ENCODE assay signal across 8 cellular contexts in the genomic region with DNA sequence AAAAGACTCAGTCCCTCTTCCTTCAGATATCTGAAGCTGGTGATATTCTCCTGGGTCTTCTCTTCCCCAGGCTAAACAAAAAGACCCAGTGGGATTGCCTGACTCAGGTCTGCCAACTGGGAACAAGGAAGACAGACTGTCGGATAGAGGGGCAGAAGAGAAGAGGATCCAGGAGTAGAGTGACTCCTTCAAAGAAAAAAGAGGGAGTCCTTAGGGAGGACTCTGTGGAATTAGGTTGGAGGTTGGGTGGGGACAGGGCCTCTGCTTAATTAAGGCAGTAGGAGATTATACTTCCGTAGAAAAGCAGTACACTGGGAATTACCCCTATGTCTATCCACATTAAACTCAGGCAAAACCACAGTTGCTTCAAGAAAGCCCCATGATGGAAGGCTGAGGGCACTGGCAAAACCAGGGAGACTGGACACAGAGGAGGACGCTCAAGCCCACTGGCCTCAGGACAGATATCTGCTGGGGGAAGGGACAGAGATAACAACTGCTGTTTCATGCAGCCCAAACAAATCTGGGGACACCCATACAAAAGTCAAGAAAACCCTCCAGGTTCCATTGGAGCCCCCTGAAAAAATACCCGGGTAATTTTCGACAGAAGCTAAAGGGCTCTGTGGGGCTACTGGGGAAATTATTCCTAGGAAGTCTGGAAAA. TPM values are rescaled to one million over a fixed set of nuclear protein-coding genes. Genes with fewer than 3 reads are reported as not detected.
DNase-seq lines count a peak whose midpoint lies in the region; ATAC-seq and TF ChIP-seq lines count a peak whose summit lies in the region.

No MANE protein-coding gene starts in this region.

- no peaks in the 10 kb centered on the region for H4K20me1 ChIP-seq in Karpas-422 (ENCODE audit: insufficient read depth, low read depth, low read length)

- CTCF ChIA-PET in HEK293T (lab: Yijun Ruan, JAX) = no interaction called here

- peak overlapping the region; percentile 42 for H3K4me3 Mint-ChIP-seq in endothelial cell (ENCODE audit: unreplicated experiment)

- no peaks in the 10 kb centered on the region for H3K27me3 ChIP-seq in Karpas-422 (ENCODE audit: low read length)
- no peaks in the 10 kb centered on the region for H3K27me3 ChIP-seq in skeletal muscle tissue (ENCODE audit: control insufficient read depth in 3 of 3, insufficient read depth in 3 of 3, low read length in 3 of 3)

- ATAC-seq in GM21360 (IDR thresholded peaks at IDR 0.05; ENCODE audit: unreplicated experiment) (peak; percentile 4), GM19467 (IDR thresholded peaks at IDR 0.05; ENCODE audit: unreplicated experiment) (no peak)

- H3K9ac ChIP-seq in Karpas-422 (ENCODE audit: low read length) (peak overlapping the region; percentile 20), skeletal muscle tissue (ENCODE audit: low read depth in 1 of 3, low read length in 3 of 3) (peak overlapping the region in 2 of 3 donors; percentile 25 to 32)

- peaks cover 11% of the 10 kb centered on the region for H3K27me3 Mint-ChIP-seq in endothelial cell (ENCODE audit: unreplicated experiment)

- H3K9me3 ChIP-seq in Karpas-422 (ENCODE audit: low read length) (no peaks in the 10 kb centered on the region), skeletal muscle tissue (ENCODE audit: control insufficient read depth in 3 of 3, low read length in 3 of 3) (no peaks in the 10 kb centered on the region)

- DNase-seq in Karpas-422 = no peak
- DNase-seq in endothelial cell (ENCODE audit: low spot score) = no peak
- DNase-seq in GM20000 (ENCODE audit: low spot score) = no peak
- DNase-seq in HEK293T (ENCODE audit: extremely low spot score) = no peak
- no peak for DNase-seq in effector CD8-positive, alpha-beta T cell (lab: John Stamatoyannopoulos, UW)

- H3K9me2 ChIP-seq in Karpas-422 (replicated peaks; ENCODE audit: insufficient read depth, low read length) = no peaks in the 10 kb centered on the region

- H3K4me2 ChIP-seq in Karpas-422 (ENCODE audit: low read depth, low read length, poor library complexity, severe bottlenecking) = peak overlapping the region; percentile 45

- H3K4me3 ChIP-seq in Karpas-422 (ENCODE audit: low read length) (peak overlapping the region; percentile 22; the same call in 1 of the 2 replicates), skeletal muscle tissue (ENCODE audit: low read length in 3 of 3) (peak overlapping the region in 2 of 3 donors; percentile 20 to 22)

- H3K4me1 ChIP-seq in Karpas-422 (ENCODE audit: low read length) (peaks cover 65% of the 10 kb centered on the region), skeletal muscle tissue (ENCODE audit: control insufficient read depth in 3 of 3, insufficient read depth in 3 of 3, low read length in 3 of 3) (peaks cover 74 to 79% (median 75%) of the 10 kb centered on the region in 3 donors)

- POLR2A ChIA-PET in HEK293T (lab: Yijun Ruan, JAX) = interaction anchor here (1.0 kb wide), 1 partner anchor 55 kb away, joined by 3 read pairs; no protein-coding TSS in a partner anchor

- H3K9me3 Mint-ChIP-seq in endothelial cell (ENCODE audit: unreplicated experiment) = no peaks in the 10 kb centered on the region

- TF ChIP-seq CTCF in endothelial cell (IDR thresholded peaks at IDR 0.05; ENCODE audit: unreplicated experiment) (no peak), GM20000 (IDR thresholded peaks at IDR 0.05; ENCODE audit: extremely low read depth, missing control alignments) (no peak)

- H3K4me1 Mint-ChIP-seq in endothelial cell (ENCODE audit: unreplicated experiment) = peaks cover 75% of the 10 kb centered on the region

- H2AFZ ChIP-seq in Karpas-422 (ENCODE audit: low read length) = no peak overlapping the region

- H3K36me3 ChIP-seq in Karpas-422 (ENCODE audit: insufficient read depth, low read length) (peaks cover 28% of the 10 kb centered on the region), skeletal muscle tissue (ENCODE audit: control insufficient read depth in 3 of 3, insufficient read depth in 3 of 3, low read length in 3 of 3) (peaks cover 6 to 17% (median 11%) of the 10 kb centered on the region in 3 donors)

- peaks cover 21% of the 10 kb centered on the region for H3K36me3 Mint-ChIP-seq in endothelial cell (ENCODE audit: low read depth, unreplicated experiment)

- H3K27ac ChIP-seq in Karpas-422 (ENCODE audit: low read length) (peak overlapping the region; percentile 25), skeletal muscle tissue (ENCODE audit: low read depth, low read length) (peak overlapping the region; percentile 63)

- no peak overlapping the region for H3K27ac Mint-ChIP-seq in endothelial cell (ENCODE audit: unreplicated experiment)

- H3K79me2 ChIP-seq in Karpas-422 (ENCODE audit: low read length) = peaks cover 98% of the 10 kb centered on the region

TF ChIP-seq in HEK293T, 16 proteins besides CTCF, POLR2A, EP300 and RAD21:
- no peak for TF ChIP-seq SP1 (IDR thresholded peaks at IDR 0.05)
- TF ChIP-seq FOXM1 (IDR thresholded peaks at IDR 0.05; ENCODE audit: borderline replicate concordance) = no peak
- TF ChIP-seq, protein P1, sequence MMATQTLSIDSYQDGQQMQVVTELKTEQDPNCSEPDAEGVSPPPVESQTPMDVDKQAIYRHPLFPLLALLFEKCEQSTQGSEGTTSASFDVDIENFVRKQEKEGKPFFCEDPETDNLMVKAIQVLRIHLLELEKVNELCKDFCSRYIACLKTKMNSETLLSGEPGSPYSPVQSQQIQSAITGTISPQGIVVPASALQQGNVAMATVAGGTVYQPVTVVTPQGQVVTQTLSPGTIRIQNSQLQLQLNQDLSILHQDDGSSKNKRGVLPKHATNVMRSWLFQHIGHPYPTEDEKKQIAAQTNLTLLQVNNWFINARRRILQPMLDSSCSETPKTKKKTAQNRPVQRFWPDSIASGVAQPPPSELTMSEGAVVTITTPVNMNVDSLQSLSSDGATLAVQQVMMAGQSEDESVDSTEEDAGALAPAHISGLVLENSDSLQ (IDR thresholded peaks at IDR 0.05) = no peak
- no peak for TF ChIP-seq L3MBTL2 (conservative IDR thresholded peaks at IDR 0.05)
- no peak for TF ChIP-seq NFRKB (IDR thresholded peaks at IDR 0.05)
- TF ChIP-seq FOXK2 (IDR thresholded peaks at IDR 0.05) = no peak
- TF ChIP-seq HDGF (IDR thresholded peaks at IDR 0.05; ENCODE audit: borderline replicate concordance) = no peak
- TF ChIP-seq FOXA1 (IDR thresholded peaks at IDR 0.05) = no peak
- no peak for TF ChIP-seq ELF4 (IDR thresholded peaks at IDR 0.05)
- no peak for TF ChIP-seq LEF1 (IDR thresholded peaks at IDR 0.05; ENCODE audit: borderline replicate concordance)

RNA-seq across cellular contexts. Expression of a gene that starts 5.7 kb away (rescaled TPM):
- 41.0 and 56.1 TPM in 2 replicates for total RNA-seq in Karpas-422 (2014; rRNA removed; shearing (Covaris generic); ENCODE audit: low replicate concordance)
- total RNA-seq in endothelial cell (ENCODE audit: unreplicated experiment) (52.9 TPM), skeletal muscle tissue (44.9 TPM)

RNA-seq across cellular contexts. Expression of a gene that starts 22.1 kb away (rescaled TPM):
- 54.0 and 55.5 TPM in 2 replicates for total RNA-seq in Karpas-422 (2014; rRNA removed; shearing (Covaris generic); ENCODE audit: low replicate concordance)
- total RNA-seq in endothelial cell (ENCODE audit: unreplicated experiment) (27.2 TPM), skeletal muscle tissue (8.4 TPM)
